Comparison of ENCODE assay signal across 1 cellular context in the genomic region with DNA sequence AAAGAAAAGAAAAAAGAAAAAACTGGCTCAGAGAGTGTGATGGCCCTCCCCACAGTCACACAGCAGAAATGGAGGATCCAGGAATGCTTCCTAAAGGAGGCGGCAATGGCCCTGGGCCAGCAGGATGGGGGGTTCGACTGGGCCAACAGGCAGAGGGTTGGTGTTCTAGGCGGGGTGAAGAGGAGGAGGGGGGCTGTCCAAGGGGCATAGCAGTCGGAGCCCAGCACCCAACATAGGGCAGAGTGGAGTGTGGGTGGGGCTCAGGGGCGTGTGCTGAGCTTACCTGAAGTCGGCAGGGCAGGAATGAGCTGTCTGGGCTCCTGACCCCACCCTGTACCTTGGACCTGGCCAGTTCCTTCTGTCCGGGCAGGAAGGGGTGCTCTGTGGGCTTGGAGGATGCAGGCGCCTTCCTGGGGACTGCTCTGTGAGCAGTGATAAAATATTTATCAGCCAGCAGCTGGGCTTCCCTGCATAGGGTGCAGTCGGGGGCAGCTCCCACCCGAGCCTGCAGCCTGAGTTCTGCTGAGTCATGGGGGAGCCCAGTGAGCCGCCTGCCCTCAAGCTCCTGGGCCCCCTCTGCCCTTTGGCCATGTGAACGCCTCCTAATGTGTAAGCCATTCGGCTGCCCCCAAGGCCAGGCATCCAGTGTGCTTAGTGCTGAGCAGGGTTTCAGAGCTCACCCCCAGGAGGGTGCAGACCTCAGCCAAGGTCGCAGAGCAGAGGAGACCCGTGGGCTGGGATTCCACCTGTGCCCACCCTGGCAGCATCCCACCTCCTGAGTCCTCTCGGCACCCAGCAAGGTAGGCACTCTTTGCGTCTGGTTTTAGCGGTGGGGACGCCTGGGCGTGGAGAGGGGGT.
TF ChIP-seq lines count a peak whose summit lies in the region.

No MANE protein-coding gene starts in this region.

TF ChIP-seq in HepG2, 621 proteins besides CTCF, POLR2A, EP300 and RAD21 (continued from another document and continues in another):
- TF ChIP-seq, protein P1, sequence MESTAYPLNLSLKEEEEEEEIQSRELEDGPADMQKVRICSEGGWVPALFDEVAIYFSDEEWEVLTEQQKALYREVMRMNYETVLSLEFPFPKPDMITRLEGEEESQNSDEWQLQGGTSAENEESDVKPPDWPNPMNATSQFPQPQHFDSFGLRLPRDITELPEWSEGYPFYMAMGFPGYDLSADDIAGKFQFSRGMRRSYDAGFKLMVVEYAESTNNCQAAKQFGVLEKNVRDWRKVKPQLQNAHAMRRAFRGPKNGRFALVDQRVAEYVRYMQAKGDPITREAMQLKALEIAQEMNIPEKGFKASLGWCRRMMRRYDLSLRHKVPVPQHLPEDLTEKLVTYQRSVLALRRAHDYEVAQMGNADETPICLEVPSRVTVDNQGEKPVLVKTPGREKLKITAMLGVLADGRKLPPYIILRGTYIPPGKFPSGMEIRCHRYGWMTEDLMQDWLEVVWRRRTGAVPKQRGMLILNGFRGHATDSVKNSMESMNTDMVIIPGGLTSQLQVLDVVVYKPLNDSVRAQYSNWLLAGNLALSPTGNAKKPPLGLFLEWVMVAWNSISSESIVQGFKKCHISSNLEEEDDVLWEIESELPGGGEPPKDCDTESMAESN (CRISPR knock-in tag; conservative IDR thresholded peaks at IDR 0.05) = peak; percentile 79
- TF ChIP-seq, protein P2, sequence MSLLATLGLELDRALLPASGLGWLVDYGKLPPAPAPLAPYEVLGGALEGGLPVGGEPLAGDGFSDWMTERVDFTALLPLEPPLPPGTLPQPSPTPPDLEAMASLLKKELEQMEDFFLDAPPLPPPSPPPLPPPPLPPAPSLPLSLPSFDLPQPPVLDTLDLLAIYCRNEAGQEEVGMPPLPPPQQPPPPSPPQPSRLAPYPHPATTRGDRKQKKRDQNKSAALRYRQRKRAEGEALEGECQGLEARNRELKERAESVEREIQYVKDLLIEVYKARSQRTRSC (CRISPR knock-in tag; IDR thresholded peaks at IDR 0.05; ENCODE audit: low read depth) = no peak
- TF ChIP-seq TBX3 (IDR thresholded peaks at IDR 0.05; ENCODE audit: borderline replicate concordance) = no peak
- TF ChIP-seq ZNF75D (CRISPR knock-in tag; IDR thresholded peaks at IDR 0.05; ENCODE audit: borderline replicate concordance) = no peak
- TF ChIP-seq ZNF24 (IDR thresholded peaks at IDR 0.05) = no peak
- TF ChIP-seq, protein P3, sequence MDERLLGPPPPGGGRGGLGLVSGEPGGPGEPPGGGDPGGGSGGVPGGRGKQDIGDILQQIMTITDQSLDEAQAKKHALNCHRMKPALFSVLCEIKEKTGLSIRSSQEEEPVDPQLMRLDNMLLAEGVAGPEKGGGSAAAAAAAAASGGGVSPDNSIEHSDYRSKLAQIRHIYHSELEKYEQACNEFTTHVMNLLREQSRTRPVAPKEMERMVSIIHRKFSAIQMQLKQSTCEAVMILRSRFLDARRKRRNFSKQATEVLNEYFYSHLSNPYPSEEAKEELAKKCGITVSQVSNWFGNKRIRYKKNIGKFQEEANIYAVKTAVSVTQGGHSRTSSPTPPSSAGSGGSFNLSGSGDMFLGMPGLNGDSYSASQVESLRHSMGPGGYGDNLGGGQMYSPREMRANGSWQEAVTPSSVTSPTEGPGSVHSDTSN (CRISPR knock-in tag; IDR thresholded peaks at IDR 0.05) = no peak
- TF ChIP-seq, protein P4, sequence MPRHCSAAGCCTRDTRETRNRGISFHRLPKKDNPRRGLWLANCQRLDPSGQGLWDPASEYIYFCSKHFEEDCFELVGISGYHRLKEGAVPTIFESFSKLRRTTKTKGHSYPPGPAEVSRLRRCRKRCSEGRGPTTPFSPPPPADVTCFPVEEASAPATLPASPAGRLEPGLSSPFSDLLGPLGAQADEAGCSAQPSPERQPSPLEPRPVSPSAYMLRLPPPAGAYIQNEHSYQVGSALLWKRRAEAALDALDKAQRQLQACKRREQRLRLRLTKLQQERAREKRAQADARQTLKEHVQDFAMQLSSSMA (CRISPR knock-in tag; IDR thresholded peaks at IDR 0.05) = no peak
- TF ChIP-seq, protein P5, sequence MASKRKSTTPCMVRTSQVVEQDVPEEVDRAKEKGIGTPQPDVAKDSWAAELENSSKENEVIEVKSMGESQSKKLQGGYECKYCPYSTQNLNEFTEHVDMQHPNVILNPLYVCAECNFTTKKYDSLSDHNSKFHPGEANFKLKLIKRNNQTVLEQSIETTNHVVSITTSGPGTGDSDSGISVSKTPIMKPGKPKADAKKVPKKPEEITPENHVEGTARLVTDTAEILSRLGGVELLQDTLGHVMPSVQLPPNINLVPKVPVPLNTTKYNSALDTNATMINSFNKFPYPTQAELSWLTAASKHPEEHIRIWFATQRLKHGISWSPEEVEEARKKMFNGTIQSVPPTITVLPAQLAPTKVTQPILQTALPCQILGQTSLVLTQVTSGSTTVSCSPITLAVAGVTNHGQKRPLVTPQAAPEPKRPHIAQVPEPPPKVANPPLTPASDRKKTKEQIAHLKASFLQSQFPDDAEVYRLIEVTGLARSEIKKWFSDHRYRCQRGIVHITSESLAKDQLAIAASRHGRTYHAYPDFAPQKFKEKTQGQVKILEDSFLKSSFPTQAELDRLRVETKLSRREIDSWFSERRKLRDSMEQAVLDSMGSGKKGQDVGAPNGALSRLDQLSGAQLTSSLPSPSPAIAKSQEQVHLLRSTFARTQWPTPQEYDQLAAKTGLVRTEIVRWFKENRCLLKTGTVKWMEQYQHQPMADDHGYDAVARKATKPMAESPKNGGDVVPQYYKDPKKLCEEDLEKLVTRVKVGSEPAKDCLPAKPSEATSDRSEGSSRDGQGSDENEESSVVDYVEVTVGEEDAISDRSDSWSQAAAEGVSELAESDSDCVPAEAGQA (IDR thresholded peaks at IDR 0.05; ENCODE audit: low read depth) = no peak
- TF ChIP-seq, protein P5 (CRISPR knock-in tag; IDR thresholded peaks at IDR 0.05; ENCODE audit: borderline replicate concordance) = no peak
- peak; percentile 76; the same call in 1 of the 2 replicates for TF ChIP-seq MAZ (IDR thresholded peaks at IDR 0.05; ENCODE audit: borderline replicate concordance, low read depth, low read length)
- peak; percentile 75 for TF ChIP-seq MAZ (CRISPR knock-in tag; IDR thresholded peaks at IDR 0.05; ENCODE audit: low read depth)
- TF ChIP-seq ARNT2 (CRISPR knock-in tag; IDR thresholded peaks at IDR 0.05; ENCODE audit: low read depth) = peak; percentile 67; the same call in 1 of the 2 replicates
- no peak for TF ChIP-seq IRX3 (CRISPR knock-in tag; IDR thresholded peaks at IDR 0.05; ENCODE audit: borderline replicate concordance, low read depth)
- no peak for TF ChIP-seq ZNF781 (CRISPR knock-in tag; IDR thresholded peaks at IDR 0.05; ENCODE audit: borderline replicate concordance, not compliant biosample characterization)
- TF ChIP-seq, protein P6, sequence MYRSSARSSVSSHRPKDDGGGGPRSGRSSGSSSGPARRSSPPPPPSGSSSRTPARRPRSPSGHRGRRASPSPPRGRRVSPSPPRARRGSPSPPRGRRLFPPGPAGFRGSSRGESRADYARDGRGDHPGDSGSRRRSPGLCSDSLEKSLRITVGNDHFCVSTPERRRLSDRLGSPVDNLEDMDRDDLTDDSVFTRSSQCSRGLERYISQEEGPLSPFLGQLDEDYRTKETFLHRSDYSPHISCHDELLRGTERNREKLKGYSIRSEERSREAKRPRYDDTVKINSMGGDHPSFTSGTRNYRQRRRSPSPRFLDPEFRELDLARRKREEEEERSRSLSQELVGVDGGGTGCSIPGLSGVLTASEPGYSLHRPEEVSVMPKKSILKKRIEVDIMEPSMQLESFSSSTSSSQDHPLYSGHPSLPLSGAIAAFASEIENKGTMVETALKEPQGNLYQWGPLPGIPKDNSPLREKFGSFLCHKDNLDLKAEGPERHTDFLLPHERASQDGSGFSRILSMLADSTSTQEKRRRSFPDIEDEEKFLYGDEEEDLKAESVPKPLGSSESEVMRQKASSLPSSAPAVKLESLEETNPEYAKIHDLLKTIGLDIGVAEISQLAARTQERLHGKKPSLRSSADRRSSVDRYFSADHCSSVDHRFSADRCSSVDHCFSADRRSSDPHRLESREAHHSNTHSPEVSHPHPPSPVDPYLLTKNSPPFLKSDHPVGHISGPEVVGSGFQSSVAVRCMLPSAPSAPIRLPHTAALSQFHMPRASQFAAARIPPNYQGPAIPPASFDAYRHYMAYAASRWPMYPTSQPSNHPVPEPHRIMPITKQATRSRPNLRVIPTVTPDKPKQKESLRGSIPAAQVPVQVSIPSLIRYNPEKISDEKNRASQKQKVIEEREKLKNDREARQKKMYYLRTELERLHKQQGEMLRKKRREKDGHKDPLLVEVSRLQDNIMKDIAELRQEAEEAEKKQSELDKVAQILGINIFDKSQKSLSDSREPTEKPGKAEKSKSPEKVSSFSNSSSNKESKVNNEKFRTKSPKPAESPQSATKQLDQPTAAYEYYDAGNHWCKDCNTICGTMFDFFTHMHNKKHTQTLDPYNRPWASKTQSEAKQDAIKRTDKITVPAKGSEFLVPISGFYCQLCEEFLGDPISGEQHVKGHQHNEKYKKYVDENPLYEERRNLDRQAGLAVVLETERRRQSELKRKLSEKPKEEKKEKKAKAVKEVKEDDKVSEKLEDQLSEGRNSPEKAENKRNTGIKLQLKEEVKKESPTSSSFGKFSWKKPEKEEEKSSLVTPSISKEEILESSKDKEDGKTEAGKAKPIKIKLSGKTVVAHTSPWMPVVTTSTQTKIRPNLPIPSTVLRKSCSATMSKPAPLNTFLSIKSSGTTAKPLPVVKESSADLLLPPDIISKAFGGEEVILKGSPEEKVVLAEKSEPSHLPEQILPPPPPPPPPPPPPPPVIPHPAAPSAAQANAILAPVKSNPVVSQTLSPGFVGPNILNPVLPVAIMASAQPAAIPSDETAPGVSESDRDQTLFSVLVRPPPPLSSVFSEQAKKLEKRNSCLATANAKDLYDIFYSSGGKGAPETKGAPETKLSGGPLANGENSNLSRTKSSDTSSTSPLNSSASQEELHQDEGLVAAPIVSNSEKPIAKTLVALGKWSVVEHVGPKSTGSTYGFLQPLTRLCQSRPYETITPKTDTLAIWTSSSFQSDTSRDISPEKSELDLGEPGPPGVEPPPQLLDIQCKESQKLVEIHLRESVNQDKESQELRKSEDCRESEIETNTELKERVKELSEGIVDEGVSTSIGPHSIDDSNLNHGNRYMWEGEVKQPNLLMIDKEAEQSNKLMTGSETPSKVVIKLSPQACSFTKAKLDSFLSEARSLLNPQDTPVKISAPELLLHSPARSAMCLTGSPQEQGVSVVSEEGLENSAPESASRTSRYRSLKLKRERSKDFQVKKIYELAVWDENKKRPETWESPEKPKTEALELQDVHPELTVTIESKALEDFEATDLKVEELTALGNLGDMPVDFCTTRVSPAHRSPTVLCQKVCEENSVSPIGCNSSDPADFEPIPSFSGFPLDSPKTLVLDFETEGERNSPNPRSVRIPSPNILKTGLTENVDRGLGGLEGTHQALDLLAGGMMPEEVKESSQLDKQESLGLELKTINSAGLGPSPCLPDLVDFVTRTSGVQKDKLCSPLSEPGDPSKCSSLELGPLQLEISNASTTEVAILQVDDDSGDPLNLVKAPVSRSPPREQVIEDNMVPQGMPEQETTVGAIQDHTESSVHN (CRISPR knock-in tag; IDR thresholded peaks at IDR 0.05) = no peak
- TF ChIP-seq, protein P7, sequence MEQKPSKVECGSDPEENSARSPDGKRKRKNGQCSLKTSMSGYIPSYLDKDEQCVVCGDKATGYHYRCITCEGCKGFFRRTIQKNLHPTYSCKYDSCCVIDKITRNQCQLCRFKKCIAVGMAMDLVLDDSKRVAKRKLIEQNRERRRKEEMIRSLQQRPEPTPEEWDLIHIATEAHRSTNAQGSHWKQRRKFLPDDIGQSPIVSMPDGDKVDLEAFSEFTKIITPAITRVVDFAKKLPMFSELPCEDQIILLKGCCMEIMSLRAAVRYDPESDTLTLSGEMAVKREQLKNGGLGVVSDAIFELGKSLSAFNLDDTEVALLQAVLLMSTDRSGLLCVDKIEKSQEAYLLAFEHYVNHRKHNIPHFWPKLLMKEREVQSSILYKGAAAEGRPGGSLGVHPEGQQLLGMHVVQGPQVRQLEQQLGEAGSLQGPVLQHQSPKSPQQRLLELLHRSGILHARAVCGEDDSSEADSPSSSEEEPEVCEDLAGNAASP (CRISPR knock-in tag; IDR thresholded peaks at IDR 0.05; ENCODE audit: borderline replicate concordance) = peak; percentile 46; the same call in 1 of the 2 replicates
- TF ChIP-seq MAF1 (CRISPR knock-in tag; IDR thresholded peaks at IDR 0.05; ENCODE audit: borderline replicate concordance) = no peak
- TF ChIP-seq, protein P8, sequence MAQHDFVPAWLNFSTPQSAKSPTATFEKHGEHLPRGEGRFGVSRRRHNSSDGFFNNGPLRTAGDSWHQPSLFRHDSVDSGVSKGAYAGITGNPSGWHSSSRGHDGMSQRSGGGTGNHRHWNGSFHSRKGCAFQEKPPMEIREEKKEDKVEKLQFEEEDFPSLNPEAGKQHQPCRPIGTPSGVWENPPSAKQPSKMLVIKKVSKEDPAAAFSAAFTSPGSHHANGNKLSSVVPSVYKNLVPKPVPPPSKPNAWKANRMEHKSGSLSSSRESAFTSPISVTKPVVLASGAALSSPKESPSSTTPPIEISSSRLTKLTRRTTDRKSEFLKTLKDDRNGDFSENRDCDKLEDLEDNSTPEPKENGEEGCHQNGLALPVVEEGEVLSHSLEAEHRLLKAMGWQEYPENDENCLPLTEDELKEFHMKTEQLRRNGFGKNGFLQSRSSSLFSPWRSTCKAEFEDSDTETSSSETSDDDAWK (CRISPR knock-in tag; IDR thresholded peaks at IDR 0.05) = no peak
- peak; percentile 58; the same call in 1 of the 2 replicates for TF ChIP-seq SAFB2 (CRISPR knock-in tag; IDR thresholded peaks at IDR 0.05; ENCODE audit: borderline replicate concordance, low read depth)
- TF ChIP-seq KDM2A (CRISPR knock-in tag; IDR thresholded peaks at IDR 0.05; ENCODE audit: borderline replicate concordance, low read depth) = peak; percentile 80
- TF ChIP-seq ZSCAN22 (CRISPR knock-in tag; IDR thresholded peaks at IDR 0.05) = no peak
- TF ChIP-seq SUZ12 (IDR thresholded peaks at IDR 0.05; ENCODE audit: low read depth, low read length) = no peak
- TF ChIP-seq, protein P9, sequence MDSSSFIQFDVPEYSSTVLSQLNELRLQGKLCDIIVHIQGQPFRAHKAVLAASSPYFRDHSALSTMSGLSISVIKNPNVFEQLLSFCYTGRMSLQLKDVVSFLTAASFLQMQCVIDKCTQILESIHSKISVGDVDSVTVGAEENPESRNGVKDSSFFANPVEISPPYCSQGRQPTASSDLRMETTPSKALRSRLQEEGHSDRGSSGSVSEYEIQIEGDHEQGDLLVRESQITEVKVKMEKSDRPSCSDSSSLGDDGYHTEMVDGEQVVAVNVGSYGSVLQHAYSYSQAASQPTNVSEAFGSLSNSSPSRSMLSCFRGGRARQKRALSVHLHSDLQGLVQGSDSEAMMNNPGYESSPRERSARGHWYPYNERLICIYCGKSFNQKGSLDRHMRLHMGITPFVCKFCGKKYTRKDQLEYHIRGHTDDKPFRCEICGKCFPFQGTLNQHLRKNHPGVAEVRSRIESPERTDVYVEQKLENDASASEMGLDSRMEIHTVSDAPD (CRISPR knock-in tag; IDR thresholded peaks at IDR 0.05) = no peak
- TF ChIP-seq SOX6 (IDR thresholded peaks at IDR 0.05) = no peak
- no peak for TF ChIP-seq SOX6 (CRISPR knock-in tag; IDR thresholded peaks at IDR 0.05)
- no peak for TF ChIP-seq HMG20A (CRISPR knock-in tag; IDR thresholded peaks at IDR 0.05; ENCODE audit: borderline replicate concordance)
